ENCODE assay signal across 8 cellular contexts in genomic region chr7:134954197-134955082, GRCh38. TPM values are rescaled to one million over a fixed set of nuclear protein-coding genes. Genes with fewer than 3 reads are reported as not detected.
DNase-seq lines count a peak whose midpoint lies in the region; ATAC-seq and TF ChIP-seq lines count a peak whose summit lies in the region.

No MANE protein-coding gene starts in this region.

- no peaks in the 10 kb centered on the region for H3K36me3 Mint-ChIP-seq in Calu3 (ENCODE audit: insufficient read depth, unreplicated experiment)

- no peak overlapping the region for H3K4me3 Mint-ChIP-seq in Calu3 (ENCODE audit: low read depth, unreplicated experiment)

- H3K27ac Mint-ChIP-seq in Calu3 (ENCODE audit: unreplicated experiment): no peak overlapping the region

- intact Hi-C loops in Calu3 (cut with micrococcal nuclease; ENCODE audit: unreplicated experiment): loop anchor here (1.0 to 5.0 kb wide), 2 partner anchors 321 to 432 kb away; no protein-coding TSS in a partner anchor
- intact Hi-C loops in sigmoid colon (cut with DNase I): loop anchor here (1.0 to 5.0 kb wide), 2 partner anchors 265 to 512 kb away; no protein-coding TSS in a partner anchor

- H3K9me3 Mint-ChIP-seq in Calu3 (ENCODE audit: low read depth, unreplicated experiment): no peaks in the 10 kb centered on the region

- TF ChIP-seq CTCF in Calu3 (IDR thresholded peaks at IDR 0.05; ENCODE audit: unreplicated experiment) (peak; percentile 29), RWPE2 (IDR thresholded peaks at IDR 0.05; ENCODE audit: poor library complexity, severe bottlenecking) (peak; percentile 62), foreskin fibroblast (IDR thresholded peaks at IDR 0.05; ENCODE audit: low read depth, low read length) (peak; percentile 28), sigmoid colon (IDR thresholded peaks at IDR 0.05) (peak in 2 of 4 experiments; percentile 43 to 47)

- H3K27me3 Mint-ChIP-seq in Calu3 (ENCODE audit: unreplicated experiment): no peaks in the 10 kb centered on the region

- H3K36me3 ChIP-seq in RWPE2 (ENCODE audit: low read depth) (peaks cover 93% of the 10 kb centered on the region), sigmoid colon (peaks cover 29 to 100% (median 80%) of the 10 kb centered on the region in 4 donors)

- H3K4me1 Mint-ChIP-seq in Calu3 (ENCODE audit: low read depth, unreplicated experiment): no peaks in the 10 kb centered on the region

- no peak overlapping the region for H3K27ac ChIP-seq in RWPE2 (ENCODE audit: poor library complexity, severe bottlenecking)
- H3K27ac ChIP-seq in sigmoid colon: peak overlapping the region; percentile 4 to 60 (median 38)

- H3K4me3 ChIP-seq in RWPE2 (ENCODE audit: severe bottlenecking): no peak overlapping the region
- no peak overlapping the region for H3K4me3 ChIP-seq in foreskin fibroblast (ENCODE audit: low read depth in 1 of 2, low read length in 2 of 2)
- H3K4me3 ChIP-seq in sigmoid colon: no peak overlapping the region

- H3K27me3 ChIP-seq in RWPE2 (ENCODE audit: insufficient read depth, poor library complexity, severe bottlenecking) (no peaks in the 10 kb centered on the region), sigmoid colon (no peaks in the 10 kb centered on the region)

- TF ChIP-seq EP300 in sigmoid colon (IDR thresholded peaks at IDR 0.05): no peak

- H3K4me1 ChIP-seq in RWPE2 (ENCODE audit: insufficient read depth, poor library complexity, severe bottlenecking) (no peaks in the 10 kb centered on the region), sigmoid colon (peaks cover 0 to 5% (median 2%) of the 10 kb centered on the region in 4 donors)

- ATAC-seq in RWPE2 (ENCODE audit: low read depth) (no peak), GM18520 (IDR thresholded peaks at IDR 0.05; ENCODE audit: unreplicated experiment) (no peak), GM18867 (IDR thresholded peaks at IDR 0.05; ENCODE audit: unreplicated experiment) (no peak), GM19395 (IDR thresholded peaks at IDR 0.05; ENCODE audit: unreplicated experiment) (no peak)

- WGBS in sigmoid colon, 2 donors: 45 to 52% methylated on average over 9 of the region's 9 CpGs

- BruUV-seq in Calu3 (replicated peaks; lab: Mats Ljungman, UMichigan): no TSS peak

- no peaks in the 10 kb centered on the region for H3K9me3 ChIP-seq in RWPE2 (ENCODE audit: severe bottlenecking)
- no peaks in the 10 kb centered on the region for H3K9me3 ChIP-seq in sigmoid colon

- no peak for DNase-seq in Calu3
- DNase-seq in HT-29 (ENCODE audit: low spot score): peak; percentile 34
- no peak for DNase-seq in RWPE2 (ENCODE audit: low spot score)
- peak; percentile 42 to 76 for DNase-seq in foreskin fibroblast
- no peak for DNase-seq in sigmoid colon

- no peak for TF ChIP-seq POLR2A in sigmoid colon (IDR thresholded peaks at IDR 0.05)

- CTCF ChIA-PET in Calu3 (lab: Charles Lee): interaction anchor here (1.0 kb wide), 2 partner anchors 268 to 321 kb away, joined by 3 to 4 read pairs; no protein-coding TSS in a partner anchor

RNA-seq across cellular contexts. Expression of gene AGBL3, which starts 31.9 kb away (rescaled TPM):
- 5.4 and 6.3 TPM in 2 replicates for total RNA-seq in Calu3 (2022)
- 0.18 and 0.31 TPM in 2 replicates for total RNA-seq in HT-29 (2014; rRNA removed; shearing (Covaris generic))
- 1 to 10 TPM in 3 of 4 donors, under 1 TPM in 1; 0.95 to 3.1 (median 1.1) TPM for total RNA-seq in sigmoid colon
- under 1 TPM; 0.23 to 0.93 (median 0.60) TPM for polyA plus RNA-seq in sigmoid colon

Comparison
In these comparisons a context has a peak if more than half of its experiments do, and no peak if none do; other contexts are left out.
1. DNase-seq: peak in HT-29 (single experiment) and foreskin fibroblast (2 of 2); none in Calu3 (single experiment), RWPE2 (single experiment) and sigmoid colon (single experiment).